In the genomic region with DNA sequence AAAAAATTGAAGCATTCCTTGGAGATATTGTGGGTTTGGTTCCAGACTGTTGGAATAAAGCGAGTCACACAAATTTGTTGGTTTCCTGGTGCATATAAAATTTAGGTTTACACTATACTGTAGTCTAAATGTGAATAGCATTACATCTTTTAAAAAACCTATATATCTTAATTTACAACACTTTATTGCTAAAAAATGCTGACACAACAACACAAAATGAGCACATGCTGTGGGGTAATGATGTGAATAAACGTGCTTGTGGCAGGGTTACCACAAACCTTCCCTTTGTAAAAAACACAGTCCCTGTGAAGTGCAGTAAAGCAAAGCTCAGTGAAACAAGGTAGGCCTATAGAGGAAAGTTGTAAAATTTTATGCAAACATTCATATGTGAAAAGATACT, we compare ENCODE assay signal across 13 cellular contexts. TPM values are rescaled to one million over a fixed set of nuclear protein-coding genes. Genes with fewer than 3 reads are reported as not detected.
DNase-seq lines count a peak whose midpoint lies in the region; ATAC-seq, FAIRE-seq and TF ChIP-seq lines count a peak whose summit lies in the region.
"Had no signal": no experiment of that assay in that cellular context is flagged by ENCODE, and none has a peak within 500 bp of the region (broad histone marks: within the 10 kb centered on the region; RNA-seq: fewer than 3 reads in every experiment).

No MANE protein-coding gene starts in this region.

- 63% methylated on average over 2 of the region's 2 CpGs for WGBS in mammary epithelial cell (ENCODE audit: low coverage, missing lambda C conversion rate)
- 94% methylated on average over 2 of the region's 2 CpGs for WGBS in K562 (ENCODE audit: insufficient coverage, low coverage, missing lambda C conversion rate)

- H4K20me1 ChIP-seq in mammary epithelial cell (ENCODE audit: insufficient read depth, low read length) (no peaks in the 10 kb centered on the region), HCT116 (ENCODE audit: insufficient read depth) (no peaks in the 10 kb centered on the region), K562 (replicated peaks; ENCODE audit: control insufficient read depth, insufficient read depth, low read length) (no peaks in the 10 kb centered on the region)

- no peak for ATAC-seq in HCT116
- ATAC-seq in K562: no peak
- no peak for ATAC-seq in GM21619 (IDR thresholded peaks at IDR 0.05; ENCODE audit: unreplicated experiment)

- H3K4me1 Mint-ChIP-seq in MCF 10A (ENCODE audit: insufficient read depth, unreplicated experiment): no peaks in the 10 kb centered on the region
- H3K4me1 Mint-ChIP-seq: CD14-positive monocyte had no signal

- no peak for TF ChIP-seq CTCF in MCF 10A (IDR thresholded peaks at IDR 0.05; ENCODE audit: unreplicated experiment)
- TF ChIP-seq CTCF in mammary epithelial cell (conservative IDR thresholded peaks at IDR 0.05 in 1 of 2, IDR thresholded peaks at IDR 0.05 in 1 of 2; ENCODE audit: extremely low read depth in 1 of 2, insufficient read depth in 1 of 2, low read depth in 1 of 2, low read length in 2 of 2): no peak
- TF ChIP-seq CTCF in HCT116 (IDR thresholded peaks at IDR 0.05 in 2 of 3, conservative IDR thresholded peaks at IDR 0.05 in 1 of 3; ENCODE audit: borderline replicate concordance in 1 of 3, insufficient read depth in 1 of 3, low read depth in 2 of 3, low read length in 2 of 3): no peak
- no peak for TF ChIP-seq CTCF in K562 (IDR thresholded peaks at IDR 0.05 in 2 of 3, conservative IDR thresholded peaks at IDR 0.05 in 1 of 3; ENCODE audit: insufficient read depth in 2 of 3, low read depth in 1 of 3, low read length in 3 of 3)

- H3K9ac ChIP-seq in mammary epithelial cell (ENCODE audit: insufficient read depth, low read length) (no peak overlapping the region), HCT116 (ENCODE audit: low read length) (no peak overlapping the region), K562 (ENCODE audit: insufficient read depth in 1 of 2, low read depth in 2 of 2, low read length in 2 of 2) (no peak overlapping the region)

- no peaks in the 10 kb centered on the region for H3K9me3 Mint-ChIP-seq in MCF 10A (ENCODE audit: unreplicated experiment)
- H3K9me3 Mint-ChIP-seq: CD14-positive monocyte; CD8-positive, alpha-beta memory T cell had no signal

- H3K36me3 Mint-ChIP-seq in MCF 10A (ENCODE audit: insufficient read depth, unreplicated experiment): peaks cover 89% of the 10 kb centered on the region

- RAD21 ChIA-PET in HCT116 (lab: Charles Lee; ENCODE audit: low non-redundant PET in 1 of 2, low total read pairs in 2 of 2, uncharacterized antibody in 2 of 2, unreplicated experiment in 2 of 2): no interaction called here

- H3K27me3 Mint-ChIP-seq in MCF 10A (ENCODE audit: insufficient read depth, unreplicated experiment): no peaks in the 10 kb centered on the region
- H3K27me3 Mint-ChIP-seq: CD8-positive, alpha-beta memory T cell; IgD-negative memory B cell had no signal

- DNase-seq in MCF 10A (ENCODE audit: unreplicated experiment) (no peak), mammary epithelial cell (no peak), HCT116 (ENCODE audit: low read depth, low spot score) (no peak), K562 (ENCODE audit: extremely low read depth in 1 of 4, low spot score in 3 of 4) (no peak), A172 (ENCODE audit: low spot score) (no peak)
- no peak for DNase-seq in activated CD4-positive, alpha-beta T cell treated with anti-CD3 and anti-CD28 coated beads for 48 hours
- DNase-seq: CD8-positive, alpha-beta memory T cell; DMS53; HCEC 1CT had no signal

- no peak overlapping the region for H3K4me3 Mint-ChIP-seq in MCF 10A (ENCODE audit: unreplicated experiment)
- H3K4me3 Mint-ChIP-seq: CD14-positive monocyte; CD8-positive, alpha-beta memory T cell; IgD-negative memory B cell had no signal

- no peak for TF ChIP-seq RAD21 in HCT116 (IDR thresholded peaks at IDR 0.05; ENCODE audit: low read depth)
- TF ChIP-seq RAD21 in K562 (CRISPR knock-in tag; conservative IDR thresholded peaks at IDR 0.05 in 1 of 2, IDR thresholded peaks at IDR 0.05 in 1 of 2): no peak

- dilution Hi-C loops in mammary epithelial cell (cut with HindIII; ENCODE audit: low sequenced_read_pairs): no loop called here

- H3K4me3 ChIP-seq in mammary epithelial cell (replicated peaks in 1 of 3; ENCODE audit: insufficient read depth in 1 of 3, low read depth in 2 of 3, low read length in 3 of 3) (no peak overlapping the region), HCT116 (replicated peaks in 1 of 2; ENCODE audit: low read depth in 1 of 2, low read length in 2 of 2) (no peak overlapping the region), K562 (no peak overlapping the region)

- POLR2A ChIA-PET in MCF 10A (lab: Yijun Ruan, JAX) (interaction anchor here (1.5 kb wide), 1 partner anchor 28 kb away, joined by 4 read pairs; a partner anchor contains a TSS), HCT116 (lab: Charles Lee) (interaction anchor here (0.7 kb wide), 1 partner anchor 299 kb away, joined by 3 read pairs; no protein-coding TSS in a partner anchor), K562 (lab: Yijun Ruan, JAX) (interaction anchor here (1.6 kb wide), 1 partner anchor 10 kb away, joined by 4 read pairs; no protein-coding TSS in a partner anchor)

- H3K79me2 ChIP-seq in mammary epithelial cell (ENCODE audit: insufficient read depth, low read length) (no peaks in the 10 kb centered on the region), HCT116 (ENCODE audit: insufficient read depth, low read length) (no peaks in the 10 kb centered on the region), K562 (ENCODE audit: control insufficient read depth, insufficient read depth, low read length) (no peaks in the 10 kb centered on the region)

- no peak overlapping the region for H3K4me2 ChIP-seq in mammary epithelial cell (ENCODE audit: insufficient read depth, low read depth, low read length)
- H3K4me2 ChIP-seq in HCT116 (ENCODE audit: low read length): no peak overlapping the region
- H3K4me2 ChIP-seq in K562 (ENCODE audit: insufficient read depth, low read length): no peak overlapping the region

- no peaks in the 10 kb centered on the region for H3K9me2 ChIP-seq in HCT116 (ENCODE audit: insufficient read depth)

- FAIRE-seq in K562 (lab: Jason Lieb, UNC): no peak
- FAIRE-seq: A204.1 had no signal

- no peak overlapping the region for H3K27ac Mint-ChIP-seq in MCF 10A (ENCODE audit: low read depth, unreplicated experiment)
- H3K27ac Mint-ChIP-seq: CD14-positive monocyte had no signal

- CTCF ChIA-PET in MCF 10A (lab: Yijun Ruan, JAX) (no interaction called here), mammary epithelial cell (lab: Charles Lee; ENCODE audit: low non-redundant PET) (no interaction called here), HCT116 (lab: Charles Lee) (no interaction called here), K562 (lab: Yijun Ruan, JAX; ENCODE audit: low intra/inter-chr PET ratio) (no interaction called here)

- H3K4me1 ChIP-seq in mammary epithelial cell (ENCODE audit: insufficient read depth, low read length) (no peaks in the 10 kb centered on the region), HCT116 (ENCODE audit: control insufficient read depth in 1 of 2, insufficient read depth in 2 of 2, low read length in 2 of 2) (no peaks in the 10 kb centered on the region), K562 (replicated peaks in 1 of 2; ENCODE audit: control insufficient read depth in 2 of 2, insufficient read depth in 2 of 2, low read length in 2 of 2) (0 out of 5 replicates have a peak, but pooled peaks cover 0 to 2% of the 10 kb centered on the region in 2 experiments)

- no peaks in the 10 kb centered on the region for H3K27me3 ChIP-seq in mammary epithelial cell (ENCODE audit: insufficient read depth, low read length)
- H3K27me3 ChIP-seq in HCT116 (ENCODE audit: insufficient read depth, low read length): no peaks in the 10 kb centered on the region
- H3K27me3 ChIP-seq in K562 (ENCODE audit: control insufficient read depth in 2 of 2, insufficient read depth in 2 of 2, low read length in 2 of 2): no peaks in the 10 kb centered on the region

- in situ Hi-C loops in mammary epithelial cell (cut with MboI; ENCODE audit: low sequenced_read_pairs in 2 of 2): no loop called here
- in situ Hi-C loops in K562 (cut with MboI): no loop called here

- H3K27ac ChIP-seq in mammary epithelial cell (ENCODE audit: insufficient read depth, low read depth, low read length) (no peak overlapping the region), HCT116 (ENCODE audit: low read depth, low read length) (no peak overlapping the region), K562 (ENCODE audit: extremely low read depth, low read depth, low read length) (no peak overlapping the region)

- H3K9me3 ChIP-seq in mammary epithelial cell (replicated peaks; ENCODE audit: insufficient read depth, low read length) (no peaks in the 10 kb centered on the region), HCT116 (ENCODE audit: control insufficient read depth in 1 of 2, insufficient read depth in 1 of 2, low read depth in 1 of 2, low read length in 2 of 2) (no peaks in the 10 kb centered on the region), K562 (replicated peaks; ENCODE audit: control insufficient read depth, insufficient read depth, low read depth, low read length) (no peaks in the 10 kb centered on the region)

- intact Hi-C loops in MCF 10A (cut with micrococcal nuclease): no loop called here
- intact Hi-C loops in mammary epithelial cell (cut with micrococcal nuclease): no loop called here
- intact Hi-C loops in HCT116 (cut with micrococcal nuclease): loop anchor here (2.0 kb wide), 1 partner anchor 20 kb away; no protein-coding TSS in a partner anchor
- intact Hi-C loops in K562 (cut with micrococcal nuclease): no loop called here

- H2AFZ ChIP-seq in mammary epithelial cell (ENCODE audit: low read depth, low read length) (no peak overlapping the region), HCT116 (ENCODE audit: low read depth, low read length, poor library complexity, severe bottlenecking) (no peak overlapping the region), K562 (ENCODE audit: low read depth, low read length) (no peak overlapping the region)

- peaks cover 17% of the 10 kb centered on the region for H3K36me3 ChIP-seq in mammary epithelial cell (ENCODE audit: insufficient read depth, low read length)
- H3K36me3 ChIP-seq in HCT116 (ENCODE audit: control insufficient read depth in 1 of 2, insufficient read depth in 2 of 2, low read length in 2 of 2): peaks cover 11 to 18% of the 10 kb centered on the region in 2 experiments; a peak in 3 of 4 replicates
- peaks cover 61% of the 10 kb centered on the region for H3K36me3 ChIP-seq in K562 (ENCODE audit: control insufficient read depth, insufficient read depth, low read length)

- TF ChIP-seq POLR2A in HCT116 (IDR thresholded peaks at IDR 0.05; ENCODE audit: borderline replicate concordance, extremely low read depth, insufficient read depth, insufficient read length) (no peak), K562 (conservative IDR thresholded peaks at IDR 0.05) (no peak)

- no peaks in the 10 kb centered on the region for H3K9me1 ChIP-seq in K562 (ENCODE audit: control insufficient read depth, insufficient read depth, low read length)

- BruUV-seq in MCF 10A (replicated peaks; lab: Mats Ljungman, UMichigan) (TSS peak; percentile 31), mammary epithelial cell (replicated peaks; lab: Mats Ljungman, UMichigan) (no TSS peak), HCT116 (replicated peaks; lab: Mats Ljungman, UMichigan) (TSS peak; percentile 20), K562 (replicated peaks; lab: Mats Ljungman, UMichigan) (no TSS peak)

- TF ChIP-seq EP300 in K562 (IDR thresholded peaks at IDR 0.05; ENCODE audit: low read length): no peak

RNA-seq across cellular contexts. Expression of a gene that starts 27.7 kb away (rescaled TPM):
- total RNA-seq in MCF 10A (2022) (31.9 and 32.4 TPM in 2 replicates), mammary epithelial cell (10 to 100 TPM; 10.0 to 27.3 TPM), HCT116 (2021; ENCODE audit: unreplicated experiment) (21.5 TPM), K562 (2014; rRNA removed) (14.0 and 18.3 TPM in 2 replicates), K562 (2014; rRNA removed; fragmentation: Illumina TruSeq; extraction: Trizol) (17.8 and 18.7 TPM in 2 replicates), K562 (2015; rRNA removed; fragmentation: Illumina TruSeq; extraction: Trizol) (17.8 and 21.9 TPM in 2 replicates), K562 (2021) (14.2 and 15.9 TPM in 2 replicates)
- polyA plus RNA-seq in mammary epithelial cell (10.9 TPM), K562 (2011; rRNA removed) (15.6 and 16.6 TPM in 2 replicates), K562 (2014; fragmentation: Illumina TruSeq; extraction: Trizol) (21.3 and 24.8 TPM in 2 replicates), K562 (2014; fragmentation: Nextera tagmentation; extraction: Ambion mirVana) (10 to 100 TPM; 10.3 to 15.6 TPM), K562 (2014; rRNA removed) (21.1 and 23.5 TPM in 2 replicates)
- polyA minus RNA-seq in mammary epithelial cell: 13.0 TPM
- 9.8 and 13.2 TPM in 2 replicates for polyA plus RNA-seq in HCT116 (2012)
- 13.2 and 43.1 TPM in 2 replicates for total RNA-seq in K562 (2011; cell fraction: chromatin; rRNA removed; ENCODE audit: low replicate concordance)
- 5.7 and 9.9 TPM in 2 replicates for total RNA-seq in K562 (2011; cell fraction: nucleolus; rRNA removed)
- 15.8 and 23.3 TPM in 2 replicates for total RNA-seq in K562 (2011; cell fraction: nucleoplasm; rRNA removed)
- 6.6 and 13.6 TPM in 2 replicates for polyA plus RNA-seq in K562 (2011; cell fraction: cytosol; rRNA removed)
- polyA plus RNA-seq in K562 (2011; cell fraction: nucleus; rRNA removed): 29.9 and 30.0 TPM in 2 replicates
- 18.1 and 24.6 TPM in 2 replicates for polyA plus RNA-seq in K562 (2012)
- 11.5 and 12.2 TPM in 2 replicates for polyA minus RNA-seq in K562 (2011; rRNA and poly(A)+ RNA removed)
- 4.5 and 7.6 TPM in 2 replicates for polyA minus RNA-seq in K562 (2011; cell fraction: cytosol; rRNA and poly(A)+ RNA removed)
- 6.7 and 13.0 TPM in 2 replicates for polyA minus RNA-seq in K562 (2011; cell fraction: nucleus; rRNA and poly(A)+ RNA removed)
- total RNA-seq in A172 (2014; rRNA removed; shearing (Covaris generic)): 10.3 and 17.6 TPM in 2 replicates
